In the genomic region with DNA sequence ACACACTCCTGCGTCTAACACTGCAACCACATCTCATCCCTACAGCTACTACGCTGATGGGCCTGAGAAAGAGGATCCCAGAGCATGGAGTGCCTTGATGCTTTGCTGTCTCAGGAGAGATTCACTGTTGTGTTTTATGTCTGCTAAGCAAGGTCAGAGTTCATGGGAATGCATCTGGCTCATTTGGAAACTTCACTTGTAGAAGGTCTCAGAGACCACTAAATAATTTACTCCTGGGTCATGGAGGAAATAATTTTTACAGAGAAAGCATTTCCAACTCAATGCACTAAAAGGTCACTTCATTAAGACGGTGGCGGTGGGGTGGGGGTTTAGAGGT, we compare ENCODE assay signal across 19 cellular contexts.
A peak's percentile ranks its signal among the peaks of the same experiment; 100 is the strongest.
DNase-seq lines count a peak whose midpoint lies in the region; ATAC-seq lines count a peak whose summit lies in the region.
"Had no signal": no experiment of that assay in that cellular context is flagged by ENCODE, and none has a peak within 500 bp of the region (broad histone marks: within the 10 kb centered on the region; RNA-seq: fewer than 3 reads in every experiment).

No MANE protein-coding gene starts in this region.

- H3K4me1 ChIP-seq in right cardiac atrium (ENCODE audit: control insufficient read depth, insufficient read depth, low read length) = peaks cover 5% of the 10 kb centered on the region
- H3K4me1 ChIP-seq: Peyer's patch had no signal

- peak overlapping the region; percentile 62 for H3K4me3 Mint-ChIP-seq in natural killer cell treated with Interleukin-12 subunit alpha and Interleukin-12 subunit beta and Interleukin-15 and Interleukin-18, amount 100 ng/mL, for 72 hours
- H3K4me3 Mint-ChIP-seq in stimulated activated naive CD8-positive, alpha-beta T cell treated with anti-CD3 and anti-CD28 coated beads, Interleukin-15, amount 100 ng/mL, for 72 hours = peak overlapping the region in 1 of 2 donors; percentile 54

- no peak for DNase-seq in left ventricle myocardium superior
- DNase-seq in right cardiac atrium = no peak
- no peak for DNase-seq in natural killer cell treated with Interleukin-12 subunit alpha and Interleukin-12 subunit beta and Interleukin-15 and Interleukin-18, amount 100 ng/mL, for 72 hours (ENCODE audit: low spot score)
- DNase-seq in RPMI8226 = no peak
- DNase-seq in stimulated activated naive CD8-positive, alpha-beta T cell treated with anti-CD3 and anti-CD28 coated beads, Interleukin-15, amount 100 ng/mL, for 72 hours = no peak
- DNase-seq in SIG-M5 treated with dmso at 0.1 percent for 504 hours (lab: John Stamatoyannopoulos, UW; ENCODE audit: unreplicated experiment) = no peak
- DNase-seq: ACHN, GDM1, MG63, NCI-H1105, NCI-H187, NCI-H446, Peyer's patch, SHP77 treated with DMSO at 0.1 percent for 48 hours had no signal

- WGBS in right cardiac atrium = 76% methylated on average over 4 of the region's 4 CpGs

- H3K27ac Mint-ChIP-seq in natural killer cell treated with Interleukin-12 subunit alpha and Interleukin-12 subunit beta and Interleukin-15 and Interleukin-18, amount 100 ng/mL, for 72 hours = peak overlapping the region in 1 of 2 donors; percentile 47
- H3K27ac Mint-ChIP-seq in stimulated activated naive CD8-positive, alpha-beta T cell treated with anti-CD3 and anti-CD28 coated beads, Interleukin-15, amount 100 ng/mL, for 72 hours = peak overlapping the region in 1 of 2 donors; percentile 88

- H3K9me3 Mint-ChIP-seq in natural killer cell treated with Interleukin-12 subunit alpha and Interleukin-12 subunit beta and Interleukin-15 and Interleukin-18, amount 100 ng/mL, for 72 hours = no peaks in the 10 kb centered on the region
- no peaks in the 10 kb centered on the region for H3K9me3 Mint-ChIP-seq in stimulated activated naive CD8-positive, alpha-beta T cell treated with anti-CD3 and anti-CD28 coated beads, Interleukin-15, amount 100 ng/mL, for 72 hours

- no peaks in the 10 kb centered on the region for H3K27me3 ChIP-seq in right cardiac atrium (ENCODE audit: control insufficient read depth, insufficient read depth)
- H3K27me3 ChIP-seq: MG63, Peyer's patch had no signal

- peaks cover 32 to 43% of the 10 kb centered on the region in 2 donors for H3K27me3 Mint-ChIP-seq in natural killer cell treated with Interleukin-12 subunit alpha and Interleukin-12 subunit beta and Interleukin-15 and Interleukin-18, amount 100 ng/mL, for 72 hours
- H3K27me3 Mint-ChIP-seq in stimulated activated naive CD8-positive, alpha-beta T cell treated with anti-CD3 and anti-CD28 coated beads, Interleukin-15, amount 100 ng/mL, for 72 hours = peaks cover 46% of the 10 kb centered on the region

- peaks cover 37% of the 10 kb centered on the region in 2 donors for H3K4me1 Mint-ChIP-seq in natural killer cell treated with Interleukin-12 subunit alpha and Interleukin-12 subunit beta and Interleukin-15 and Interleukin-18, amount 100 ng/mL, for 72 hours (ENCODE audit: low read depth in 2 of 2)
- H3K4me1 Mint-ChIP-seq in stimulated activated naive CD8-positive, alpha-beta T cell treated with anti-CD3 and anti-CD28 coated beads, Interleukin-15, amount 100 ng/mL, for 72 hours = peaks cover 27% of the 10 kb centered on the region

- intact Hi-C loops in left ventricle myocardium superior (cut with micrococcal nuclease) = no loop called here
- intact Hi-C loops in right cardiac atrium (cut with DNase I) = no loop called here

- H3K36me3 Mint-ChIP-seq in natural killer cell treated with Interleukin-12 subunit alpha and Interleukin-12 subunit beta and Interleukin-15 and Interleukin-18, amount 100 ng/mL, for 72 hours = no peaks in the 10 kb centered on the region
- H3K36me3 Mint-ChIP-seq: CD4-positive, alpha-beta memory T cell had no signal

- H3K27ac ChIP-seq in right cardiac atrium (ENCODE audit: low read length) = no peak overlapping the region
- H3K27ac ChIP-seq in cingulate gyrus (ENCODE audit: low read depth, low read length) = peak overlapping the region; percentile 32
- H3K27ac ChIP-seq: KMS-11, Peyer's patch had no signal

- no peak overlapping the region for H3K4me3 ChIP-seq in right cardiac atrium (ENCODE audit: low read length)
- H3K4me3 ChIP-seq: MG63, Peyer's patch had no signal

- no peaks in the 10 kb centered on the region for H3K9me3 ChIP-seq in right cardiac atrium (ENCODE audit: control insufficient read depth, low read length)
- H3K9me3 ChIP-seq: MG63, Peyer's patch had no signal

- ATAC-seq in left ventricle myocardium superior = peak; percentile 5
- no peak for ATAC-seq in right cardiac atrium
- no peak for ATAC-seq in natural killer cell treated with Interleukin-12 subunit alpha and Interleukin-12 subunit beta and Interleukin-15 and Interleukin-18, amount 100 ng/mL, for 72 hours
- ATAC-seq in stimulated activated naive CD8-positive, alpha-beta T cell treated with anti-CD3 and anti-CD28 coated beads, Interleukin-15, amount 100 ng/mL, for 72 hours = no peak
- ATAC-seq in HG03039 (IDR thresholded peaks at IDR 0.05; ENCODE audit: unreplicated experiment) = no peak
- ATAC-seq: HepG2 had no signal
